In genomic region chr7:66727058-66727457, GRCh38 we compare ENCODE assay signal across 25 cellular contexts.
"Had no signal": no experiment of that assay in that cellular context is flagged by ENCODE, and none has a peak within 500 bp of the region (broad histone marks: within the 10 kb centered on the region; RNA-seq: fewer than 3 reads in every experiment).

No MANE protein-coding gene starts in this region.

- H3K4me3 ChIP-seq: Peyer's patch had no signal

- H3K4me1 ChIP-seq: Peyer's patch had no signal

- H3K27me3 ChIP-seq: Peyer's patch had no signal

- ATAC-seq: activated CD8-positive, alpha-beta memory T cell treated with anti-CD3 and anti-CD28 coated beads, Interleukin-2, amount 10 ng/mL, durations not matched to agents 7 days and 5 days; activated naive CD4-positive, alpha-beta T cell treated with anti-CD3 and anti-CD28 coated beads, Interleukin-2, amount 50 U/mL, for 72 hours; activated naive CD8-positive, alpha-beta T cell treated with anti-CD3 and anti-CD28 coated beads, Interleukin-2, amount 50 U/mL, for 24 hours; T-cell had no signal

- FAIRE-seq: astrocyte, TTC549 had no signal

- DNase-seq: activated B cell treated with CpG ODN at 0.5 μM for 24 hours; activated CD4-positive, alpha-beta T cell treated with anti-CD3 and anti-CD28 coated beads for 1 hour; activated CD4-positive, alpha-beta T cell treated with anti-CD3 and anti-CD28 coated beads, Interleukin-2, amount 10 ng/mL, durations not matched to agents 24 days and 14 days; activated CD4-positive, alpha-beta T cell treated with anti-CD3 and anti-CD28 coated beads, Interleukin-2, amount 50 U/mL, for 48 hours; activated CD8-positive, alpha-beta memory T cell treated with anti-CD3 and anti-CD28 coated beads, Interleukin-2, amount 10 ng/mL, durations not matched to agents 7 days and 5 days; activated effector memory CD4-positive, alpha-beta T cell treated with Interleukin-2 at 50 U/mL for 16 hours; activated naive CD4-positive, alpha-beta T cell; activated naive CD8-positive, alpha-beta T cell treated with anti-CD3 and anti-CD28 coated beads, Interleukin-2, amount 50 U/mL, for 24 hours; activated T-cell treated with anti-CD3 and anti-CD28 coated beads, Interleukin-2, amount 50 U/mL, for 24 hours; amygdala; KG1; NCI-H1048; NCI-H146; NCI-H187 treated with DMSO at 0.1 percent for 48 hours; NCI-H2081 treated with DMSO at 0.1 percent for 48 hours; NCI-H446; NCI-H524; Peyer's patch; SHP77 treated with DMSO at 0.1 percent for 48 hours; T-cell; T-helper 2 cell; T1000 had no signal

- H3K27ac ChIP-seq: Peyer's patch had no signal
